In the genomic region with DNA sequence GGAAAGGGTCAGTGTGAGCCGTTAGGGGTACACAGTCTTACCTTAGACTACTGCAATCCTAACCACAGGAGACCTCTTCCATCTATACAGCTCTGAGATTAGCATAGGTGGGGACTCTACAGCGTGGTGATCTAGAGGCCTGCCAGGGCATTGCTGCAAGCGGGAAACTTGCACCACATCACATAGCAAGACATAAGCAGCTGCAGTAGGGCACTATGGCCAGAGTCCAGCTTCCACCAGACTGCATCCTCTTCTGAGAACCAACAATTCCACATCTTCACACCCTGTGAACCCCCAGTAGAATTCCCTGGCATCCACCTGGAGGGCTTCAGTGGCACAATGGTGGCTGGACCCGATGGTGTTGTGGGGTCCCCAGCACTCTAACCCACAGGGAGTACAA, we compare ENCODE assay signal across 22 cellular contexts.
"Had no signal": no experiment of that assay in that cellular context is flagged by ENCODE, and none has a peak within 500 bp of the region (broad histone marks: within the 10 kb centered on the region; RNA-seq: fewer than 3 reads in every experiment).

No MANE protein-coding gene starts in this region.

- H3K27ac Mint-ChIP-seq: activated B cell treated with CpG ODN at 0.5 μM for 24 hours; activated CD4-positive, alpha-beta memory T cell treated with anti-CD3 and anti-CD28 coated beads, Interleukin-2, amount 10 ng/mL, durations not matched to agents 7 days and 5 days; activated naive CD8-positive, alpha-beta T cell treated with anti-CD3 and anti-CD28 coated beads for 36 hours; activated T-helper 17 cell treated with anti-CD3 and anti-CD28 coated beads, Interleukin-2, amount 50 U/mL, for 72 hours; effector memory CD8-positive, alpha-beta T cell; natural killer cell had no signal

- H3K36me3 Mint-ChIP-seq: activated naive CD8-positive, alpha-beta T cell treated with anti-CD3 and anti-CD28 coated beads for 36 hours; natural killer cell had no signal

- H3K4me3 ChIP-seq: tibial artery, uterus had no signal

- H3K27me3 ChIP-seq: tibial artery, uterus had no signal

- H3K9me3 ChIP-seq: tibial artery, uterus had no signal

- H3K4me1 ChIP-seq: tibial artery, uterus had no signal

- H3K27ac ChIP-seq: tibial artery, uterus had no signal

- H3K36me3 ChIP-seq: tibial artery, uterus had no signal

- ATAC-seq: activated T-helper 17 cell treated with anti-CD3 and anti-CD28 coated beads, Interleukin-2, amount 50 U/mL, for 72 hours; effector memory CD8-positive, alpha-beta T cell; left cardiac atrium; natural killer cell; stimulated activated naive CD8-positive, alpha-beta T cell treated with anti-CD3 and anti-CD28 coated beads, Interleukin-15, Interleukin-2, amounts not matched to agents 100 U/mL and 50 U/mL, for 24 hours had no signal

- H3K4me3 Mint-ChIP-seq: activated B cell treated with CpG ODN at 0.5 μM for 24 hours; activated CD4-positive, alpha-beta memory T cell treated with anti-CD3 and anti-CD28 coated beads, Interleukin-2, amount 10 ng/mL, durations not matched to agents 7 days and 5 days; activated naive CD8-positive, alpha-beta T cell treated with anti-CD3 and anti-CD28 coated beads for 36 hours; activated T-helper 17 cell treated with anti-CD3 and anti-CD28 coated beads, Interleukin-2, amount 50 U/mL, for 72 hours; effector memory CD8-positive, alpha-beta T cell; natural killer cell had no signal

- DNase-seq: activated B cell treated with CpG ODN at 0.5 μM for 24 hours; activated CD4-positive, alpha-beta memory T cell treated with anti-CD3 and anti-CD28 coated beads, Interleukin-2, amount 10 ng/mL, durations not matched to agents 7 days and 5 days; activated CD4-positive, alpha-beta T cell treated with anti-CD3 and anti-CD28 coated beads for 4 hours; activated naive CD4-positive, alpha-beta T cell; activated naive CD8-positive, alpha-beta T cell treated with anti-CD3 and anti-CD28 coated beads for 36 hours; activated T-cell treated with anti-CD3 and anti-CD28 coated beads, Interleukin-2, amount 50 U/mL, for 1 hour; amniotic stem cell; effector memory CD8-positive, alpha-beta T cell; foreskin fibroblast; glutamatergic neuron; hippocampal formation; left cardiac atrium; natural killer cell; nucleus accumbens; posterior cingulate gyrus; retina; stimulated activated naive CD8-positive, alpha-beta T cell treated with anti-CD3 and anti-CD28 coated beads, Interleukin-15, Interleukin-2, amounts not matched to agents 100 U/mL and 50 U/mL, for 24 hours; substantia nigra; SW 1271; tibial artery; uterus had no signal

- H3K4me1 Mint-ChIP-seq: activated B cell treated with CpG ODN at 0.5 μM for 24 hours; activated CD4-positive, alpha-beta memory T cell treated with anti-CD3 and anti-CD28 coated beads, Interleukin-2, amount 10 ng/mL, durations not matched to agents 7 days and 5 days; activated naive CD8-positive, alpha-beta T cell treated with anti-CD3 and anti-CD28 coated beads for 36 hours; activated T-helper 17 cell treated with anti-CD3 and anti-CD28 coated beads, Interleukin-2, amount 50 U/mL, for 72 hours; natural killer cell had no signal

- H3K27me3 Mint-ChIP-seq: activated B cell treated with CpG ODN at 0.5 μM for 24 hours; activated CD4-positive, alpha-beta memory T cell treated with anti-CD3 and anti-CD28 coated beads, Interleukin-2, amount 10 ng/mL, durations not matched to agents 7 days and 5 days; activated naive CD8-positive, alpha-beta T cell treated with anti-CD3 and anti-CD28 coated beads for 36 hours; activated T-helper 17 cell treated with anti-CD3 and anti-CD28 coated beads, Interleukin-2, amount 50 U/mL, for 72 hours; effector memory CD8-positive, alpha-beta T cell had no signal
